In genomic region chr12:14416658-14417057, GRCh38 we compare ENCODE assay signal across 8 cellular contexts. TPM values are rescaled to one million over a fixed set of nuclear protein-coding genes. Genes with fewer than 3 reads are reported as not detected.
DNase-seq lines count a peak whose midpoint lies in the region; ATAC-seq, FAIRE-seq and TF ChIP-seq lines count a peak whose summit lies in the region.

No MANE protein-coding gene starts in this region.

- peaks cover 6% of the 10 kb centered on the region for H3K36me3 ChIP-seq in astrocyte (ENCODE audit: insufficient read depth, low read length)
- peaks cover 5% of the 10 kb centered on the region; the same call in 1 of the 2 replicates for H3K36me3 ChIP-seq in iPS-20b (ENCODE audit: insufficient read depth, low read depth, low read length)

- peaks cover 17% of the 10 kb centered on the region for H3K9me3 Mint-ChIP-seq in activated CD4-positive, alpha-beta T cell treated with anti-CD3 and anti-CD28 coated beads, Interleukin-2, amount 10 ng/mL, durations not matched to agents 7 days and 5 days
- H3K9me3 Mint-ChIP-seq in astrocyte (ENCODE audit: unreplicated experiment), result peaks cover 4% of the 10 kb centered on the region

- peaks cover 52% of the 10 kb centered on the region for H3K36me3 Mint-ChIP-seq in activated CD4-positive, alpha-beta T cell treated with anti-CD3 and anti-CD28 coated beads, Interleukin-2, amount 10 ng/mL, durations not matched to agents 7 days and 5 days (ENCODE audit: low read depth)
- H3K36me3 Mint-ChIP-seq in astrocyte (ENCODE audit: low read depth, unreplicated experiment), result peaks cover 15% of the 10 kb centered on the region

- H3K4me2 ChIP-seq in astrocyte (ENCODE audit: low read length), result peak overlapping the region; percentile 37

- peak; percentile 16 for TF ChIP-seq CTCF in astrocyte (IDR thresholded peaks at IDR 0.05; ENCODE audit: insufficient read depth, low read depth, low read length)

- peaks cover 10% of the 10 kb centered on the region for H3K4me1 ChIP-seq in astrocyte (ENCODE audit: insufficient read depth, low read length)
- peaks cover 35% of the 10 kb centered on the region for H3K4me1 ChIP-seq in iPS-20b (ENCODE audit: insufficient read depth, low read length)

- no peaks in the 10 kb centered on the region for H3K27me3 Mint-ChIP-seq in activated CD4-positive, alpha-beta T cell treated with anti-CD3 and anti-CD28 coated beads, Interleukin-2, amount 10 ng/mL, durations not matched to agents 7 days and 5 days
- no peaks in the 10 kb centered on the region for H3K27me3 Mint-ChIP-seq in astrocyte (ENCODE audit: low read depth, unreplicated experiment)

- peak; percentile 73 for FAIRE-seq in astrocyte (lab: Jason Lieb, UNC)

- H3K4me3 Mint-ChIP-seq in activated CD4-positive, alpha-beta T cell treated with anti-CD3 and anti-CD28 coated beads, Interleukin-2, amount 10 ng/mL, durations not matched to agents 7 days and 5 days, result no peak overlapping the region
- peak overlapping the region; percentile 21 for H3K4me3 Mint-ChIP-seq in astrocyte (ENCODE audit: unreplicated experiment)

- peak overlapping the region; percentile 55 for H3K27ac ChIP-seq in astrocyte (ENCODE audit: low read depth, low read length)
- H3K27ac ChIP-seq in iPS-20b (ENCODE audit: low read length), result peak overlapping the region; percentile 62

- DNase-seq in activated CD4-positive, alpha-beta T cell treated with anti-CD3 and anti-CD28 coated beads, Interleukin-2, amount 10 ng/mL, durations not matched to agents 7 days and 5 days, result peak; percentile 54
- no peak for DNase-seq in activated CD4-positive, alpha-beta T cell treated with anti-CD3 and anti-CD28 coated beads for 1 hour
- DNase-seq in NCI-H2227 (lab: John Stamatoyannopoulos, UW; ENCODE audit: unreplicated experiment) (peak; percentile 81), astrocyte (ENCODE audit: low read depth) (peak; percentile 81)
- DNase-seq in stimulated activated naive CD8-positive, alpha-beta T cell treated with anti-CD3 and anti-CD28 coated beads, Interleukin-15, Interleukin-2, amounts not matched to agents 100 U/mL and 50 U/mL, for 24 hours, result no peak

- CTCF ChIA-PET in activated CD4-positive, alpha-beta T cell treated with anti-CD3 and anti-CD28 coated beads, Interleukin-2, amount 10 ng/mL, durations not matched to agents 7 days and 5 days (lab: Charles Lee), result interaction anchor here (0.5 to 1.6 kb wide), 10 partner anchors 14 to 174 kb away, joined by 3 to 6 read pairs (median 3); no protein-coding TSS in a partner anchor

- H3K4me1 Mint-ChIP-seq in activated CD4-positive, alpha-beta T cell treated with anti-CD3 and anti-CD28 coated beads, Interleukin-2, amount 10 ng/mL, durations not matched to agents 7 days and 5 days, result peaks cover 50% of the 10 kb centered on the region
- peaks cover 34% of the 10 kb centered on the region for H3K4me1 Mint-ChIP-seq in astrocyte (ENCODE audit: low read depth, unreplicated experiment)

- no peak overlapping the region for H2AFZ ChIP-seq in astrocyte (ENCODE audit: low read depth, low read length)

- H3K4me3 ChIP-seq in astrocyte (ENCODE audit: insufficient read depth, low read depth, low read length) (no peak overlapping the region), iPS-20b (ENCODE audit: low read length) (0 out of 2 replicates have a peak overlapping the region, but pooled peaks have one; percentile 5)

- POLR2A ChIA-PET in activated CD4-positive, alpha-beta T cell treated with anti-CD3 and anti-CD28 coated beads, Interleukin-2, amount 10 ng/mL, durations not matched to agents 7 days and 5 days (lab: Charles Lee), result interaction anchor here (0.6 kb wide), 2 partner anchors 171 to 1471 kb away, joined by 3 to 4 read pairs; no protein-coding TSS in a partner anchor

- peaks cover 95% of the 10 kb centered on the region for H3K79me2 ChIP-seq in astrocyte (ENCODE audit: insufficient read depth, low read length)

- no peaks in the 10 kb centered on the region for H3K27me3 ChIP-seq in astrocyte (ENCODE audit: insufficient read depth, low read length)
- no peaks in the 10 kb centered on the region for H3K27me3 ChIP-seq in iPS-20b (ENCODE audit: insufficient read depth, low read length)

- H3K27ac Mint-ChIP-seq in activated CD4-positive, alpha-beta T cell treated with anti-CD3 and anti-CD28 coated beads, Interleukin-2, amount 10 ng/mL, durations not matched to agents 7 days and 5 days, result peak overlapping the region; percentile 12
- no peak overlapping the region for H3K27ac Mint-ChIP-seq in astrocyte (ENCODE audit: unreplicated experiment)

- peaks cover 19% of the 10 kb centered on the region for H4K20me1 ChIP-seq in astrocyte (ENCODE audit: insufficient read depth, low read length)

- ATAC-seq in stimulated activated naive CD8-positive, alpha-beta T cell treated with anti-CD3 and anti-CD28 coated beads, Interleukin-15, Interleukin-2, amounts not matched to agents 100 U/mL and 50 U/mL, for 24 hours, result peak; percentile 83
- ATAC-seq in HG02852 (IDR thresholded peaks at IDR 0.05; ENCODE audit: unreplicated experiment) (no peak), HG03565 (IDR thresholded peaks at IDR 0.05; ENCODE audit: unreplicated experiment) (no peak)

- H3K9ac ChIP-seq in astrocyte (ENCODE audit: low read length), result no peak overlapping the region
- H3K9ac ChIP-seq in iPS-20b (ENCODE audit: low read depth, low read length), result peak overlapping the region; percentile 60; the same call in 1 of the 2 replicates

- H3K9me3 ChIP-seq in astrocyte (ENCODE audit: insufficient read depth, low read depth, low read length) (peaks cover 3% of the 10 kb centered on the region), iPS-20b (ENCODE audit: insufficient read depth, low read depth, low read length) (no peaks in the 10 kb centered on the region)

RNA-seq across cellular contexts. Expression of gene ATF7IP, which starts 51.2 kb away (rescaled TPM):
- 100 to 1,000 TPM in 1 of 2 experiments, 10 to 100 TPM in 1; 96.7 to 108 TPM for total RNA-seq in activated CD4-positive, alpha-beta T cell treated with anti-CD3 and anti-CD28 coated beads, Interleukin-2, amount 10 ng/mL, durations not matched to agents 7 days and 5 days
- total RNA-seq in astrocyte, result 107 and 115 TPM in 2 replicates

Comparison
In these comparisons a context has a peak if more than half of its experiments do, and no peak if none do; other contexts are left out.
1. DNase-seq: peak in activated CD4-positive, alpha-beta T cell treated with anti-CD3 and anti-CD28 coated beads, Interleukin-2, amount 10 ng/mL, durations not matched to agents 7 days and 5 days (single experiment), NCI-H2227 (single experiment) and astrocyte (single experiment); none in activated CD4-positive, alpha-beta T cell treated with anti-CD3 and anti-CD28 coated beads for 1 hour (single experiment) and stimulated activated naive CD8-positive, alpha-beta T cell treated with anti-CD3 and anti-CD28 coated beads, Interleukin-15, Interleukin-2, amounts not matched to agents 100 U/mL and 50 U/mL, for 24 hours (single experiment).